ENCODE assay signal across 13 cellular contexts in genomic region chr2:48232351-48232750, GRCh38.
DNase-seq lines count a peak whose midpoint lies in the region; ATAC-seq and TF ChIP-seq lines count a peak whose summit lies in the region.
"Had no signal": no experiment of that assay in that cellular context is flagged by ENCODE, and none has a peak within 500 bp of the region (broad histone marks: within the 10 kb centered on the region; RNA-seq: fewer than 3 reads in every experiment).

No MANE protein-coding gene starts in this region.

- H2AFZ ChIP-seq in neuronal stem cell (ENCODE audit: low read length) = no peak overlapping the region

- H3K36me3 ChIP-seq in neuronal stem cell (replicated peaks in 1 of 2; ENCODE audit: control insufficient read depth in 2 of 2, insufficient read depth in 2 of 2, low read length in 2 of 2) = no peaks in the 10 kb centered on the region
- H3K36me3 ChIP-seq: BLaER1 treated with 17β-estradiol and CSF1 and Interleukin-3, amounts not matched to agents 10 nM and 100 nM; HAP-1 had no signal

- H3K27ac ChIP-seq in neuronal stem cell (replicated peaks; ENCODE audit: low read length) = no peak overlapping the region
- H3K27ac ChIP-seq: BLaER1 treated with 17β-estradiol and CSF1 and Interleukin-3, amounts not matched to agents 10 nM and 100 nM had no signal

- no peak overlapping the region for H2BK120ac ChIP-seq in neuronal stem cell (ENCODE audit: low read depth, low read length)

- no peak overlapping the region for H2BK15ac ChIP-seq in neuronal stem cell (ENCODE audit: low read length)

- H3K23ac ChIP-seq in neuronal stem cell (ENCODE audit: low read depth, low read length, poor library complexity) = no peak overlapping the region

- H3K18ac ChIP-seq in neuronal stem cell (ENCODE audit: low read length) = peak overlapping the region; percentile 80

- H3K79me1 ChIP-seq in neuronal stem cell (ENCODE audit: low read depth, low read length) = no peaks in the 10 kb centered on the region

- H3K4me1 ChIP-seq in neuronal stem cell (ENCODE audit: control insufficient read depth in 2 of 2, insufficient read depth in 1 of 2, low read depth in 1 of 2, low read length in 2 of 2) = no peaks in the 10 kb centered on the region
- H3K4me1 ChIP-seq: HAP-1 had no signal

- H2BK5ac ChIP-seq in neuronal stem cell (ENCODE audit: low read length) = no peak overlapping the region

- no peaks in the 10 kb centered on the region for H3K9me3 ChIP-seq in neuronal stem cell (replicated peaks in 1 of 2; ENCODE audit: control insufficient read depth in 2 of 2, insufficient read depth in 1 of 2, low read depth in 1 of 2, low read length in 2 of 2)

- no peak for TF ChIP-seq CTCF in epithelial cell of esophagus (IDR thresholded peaks at IDR 0.05; ENCODE audit: insufficient read depth, low read depth, low read length, missing control alignments)

- no peak overlapping the region for H3K9ac ChIP-seq in neuronal stem cell (ENCODE audit: low read depth, low read length, poor library complexity)
- H3K9ac ChIP-seq: BLaER1 treated with 17β-estradiol and CSF1 and Interleukin-3, amounts not matched to agents 10 nM and 100 nM had no signal

- DNase-seq in Daoy (ENCODE audit: low read depth) (peak; percentile 44), RPMI7951 (ENCODE audit: low read depth) (peak; percentile 13), epithelial cell of esophagus (ENCODE audit: low read depth) (peak; percentile 90), neuronal stem cell (ENCODE audit: low spot score) (no peak), MV-4-11 (lab: John Stamatoyannopoulos, UW) (no peak)
- DNase-seq: ACHN, DMS53, GOT3 had no signal

- no peak overlapping the region for H3K4me3 ChIP-seq in epithelial cell of esophagus (ENCODE audit: low read length)
- H3K4me3 ChIP-seq in neuronal stem cell (ENCODE audit: low read length in 2 of 2) = no peak overlapping the region
- H3K4me3 ChIP-seq: BLaER1 treated with 17β-estradiol and CSF1 and Interleukin-3, amounts not matched to agents 10 nM and 100 nM; HAP-1; K562 had no signal

- no CpG with 5 or more reads among the region's 6 CpGs for WGBS in neuronal stem cell (ENCODE audit: extremely low coverage in 2 of 2, insufficient read length in 2 of 2, insufficient replicate concordance in 1 of 2), 2 donors

- no peak overlapping the region for H3K4me2 ChIP-seq in neuronal stem cell (ENCODE audit: insufficient read depth, low read length, poor library complexity, severe bottlenecking)
- H3K4me2 ChIP-seq: BLaER1 treated with 17β-estradiol and CSF1 and Interleukin-3, amounts not matched to agents 10 nM and 100 nM had no signal

- no peak overlapping the region for H4K91ac ChIP-seq in neuronal stem cell (ENCODE audit: low read depth, low read length, poor library complexity)

- no peak overlapping the region for H3K14ac ChIP-seq in neuronal stem cell (ENCODE audit: low read length)

- H2AK5ac ChIP-seq in neuronal stem cell (ENCODE audit: low read depth, low read length) = no peak overlapping the region

- H3K27me3 ChIP-seq in neuronal stem cell (ENCODE audit: control insufficient read depth in 3 of 3, insufficient read depth in 3 of 3, low read depth in 1 of 3, low read length in 3 of 3) = no peaks in the 10 kb centered on the region
- H3K27me3 ChIP-seq: BLaER1 treated with 17β-estradiol and CSF1 and Interleukin-3, amounts not matched to agents 10 nM and 100 nM had no signal

- H3K4ac ChIP-seq in neuronal stem cell (ENCODE audit: low read length) = no peak overlapping the region

- H4K8ac ChIP-seq in neuronal stem cell (ENCODE audit: low read depth, low read length) = no peak overlapping the region

- H2BK12ac ChIP-seq in neuronal stem cell (ENCODE audit: low read length) = no peak overlapping the region

- ATAC-seq in HG02763 (IDR thresholded peaks at IDR 0.05; ENCODE audit: unreplicated experiment) (no peak), GM21717 (IDR thresholded peaks at IDR 0.05; ENCODE audit: unreplicated experiment) (no peak)
- ATAC-seq: K562 had no signal

Comparison
In these comparisons a context has a peak if more than half of its experiments do, and no peak if none do; other contexts are left out.
1. DNase-seq: peak in Daoy (single experiment), RPMI7951 (single experiment) and epithelial cell of esophagus (single experiment); none in neuronal stem cell (single experiment) and MV-4-11 (single experiment).